In genomic region chr11:132988381-132988780, GRCh38 we compare ENCODE assay signal across 24 cellular contexts.
DNase-seq lines count a peak whose midpoint lies in the region; ATAC-seq and TF ChIP-seq lines count a peak whose summit lies in the region.
"Had no signal": no experiment of that assay in that cellular context is flagged by ENCODE, and none has a peak within 500 bp of the region (broad histone marks: within the 10 kb centered on the region; RNA-seq: fewer than 3 reads in every experiment).

No MANE protein-coding gene starts in this region.

- no peak overlapping the region for H2BK5ac ChIP-seq in neuronal stem cell (ENCODE audit: low read length)

- H3K4me1 ChIP-seq in SJSA1 (replicated peaks) (peaks cover 19% of the 10 kb centered on the region), esophagus muscularis mucosa (no peaks in the 10 kb centered on the region), neuronal stem cell (ENCODE audit: control insufficient read depth in 2 of 2, insufficient read depth in 1 of 2, low read depth in 1 of 2, low read length in 2 of 2) (peaks cover 0 to 8% of the 10 kb centered on the region in 2 donors)
- H3K4me1 ChIP-seq: BE2C, BLaER1 had no signal

- H3K36me3 ChIP-seq in SJSA1 (no peaks in the 10 kb centered on the region), esophagus muscularis mucosa (no peaks in the 10 kb centered on the region), neuronal stem cell (replicated peaks in 1 of 2; ENCODE audit: control insufficient read depth in 2 of 2, insufficient read depth in 2 of 2, low read length in 2 of 2) (no peaks in the 10 kb centered on the region)
- H3K36me3 ChIP-seq: BE2C, BLaER1 had no signal

- H3K9me3 ChIP-seq in SJSA1 (replicated peaks): no peaks in the 10 kb centered on the region
- no peaks in the 10 kb centered on the region for H3K9me3 ChIP-seq in esophagus muscularis mucosa
- no peaks in the 10 kb centered on the region for H3K9me3 ChIP-seq in neuronal stem cell (replicated peaks in 1 of 2; ENCODE audit: control insufficient read depth in 2 of 2, insufficient read depth in 1 of 2, low read depth in 1 of 2, low read length in 2 of 2)
- H3K9me3 ChIP-seq: BE2C, BLaER1 had no signal

- no peak overlapping the region for H2AFZ ChIP-seq in neuronal stem cell (ENCODE audit: low read length)

- DNase-seq in SJSA1 (ENCODE audit: low read depth in 1 of 2, low spot score in 2 of 2) (no peak), esophagus muscularis mucosa (ENCODE audit: extremely low spot score) (peak; percentile 66), neuronal stem cell (ENCODE audit: low spot score) (peak; percentile 15), retinal pigment epithelial cell (ENCODE audit: low read depth) (peak; percentile 20), NCI-H2227 (lab: John Stamatoyannopoulos, UW; ENCODE audit: unreplicated experiment) (no peak), H4 (ENCODE audit: low spot score) (no peak), superior temporal gyrus (ENCODE audit: extremely low spot score) (no peak)
- DNase-seq: 8988T; ACHN; BE2C; C1 segment of cervical spinal cord; CD4-positive, alpha-beta memory T cell; CD4-positive, CD25-positive, alpha-beta regulatory T cell; CD8-positive, alpha-beta memory T cell; COR-L47; DMS 273 treated with DMSO at 0.1 percent for 48 hours; DMS153; DMS53; DMS79; DND-41; GDM1 had no signal

- no peak overlapping the region for H4K91ac ChIP-seq in neuronal stem cell (ENCODE audit: low read depth, low read length, poor library complexity)

- 76% methylated on average over 5 of the region's 5 CpGs for WGBS in esophagus muscularis mucosa
- WGBS in neuronal stem cell (ENCODE audit: extremely low coverage in 2 of 2, insufficient read length in 2 of 2, insufficient replicate concordance in 1 of 2), 2 donors: no CpG with 5 or more reads among the region's 5 CpGs

- H2BK15ac ChIP-seq in neuronal stem cell (ENCODE audit: low read length): no peak overlapping the region

- H3K18ac ChIP-seq in neuronal stem cell (ENCODE audit: low read length): no peak overlapping the region

- H3K14ac ChIP-seq in neuronal stem cell (ENCODE audit: low read length): no peak overlapping the region

- no peak overlapping the region for H3K9ac ChIP-seq in neuronal stem cell (ENCODE audit: low read depth, low read length, poor library complexity)
- H3K9ac ChIP-seq: BLaER1 had no signal

- TF ChIP-seq CTCF in esophagus muscularis mucosa (IDR thresholded peaks at IDR 0.05) (no peak), retinal pigment epithelial cell (conservative IDR thresholded peaks at IDR 0.05; ENCODE audit: low read depth, low read length) (no peak)

- no peak for TF ChIP-seq POLR2A in esophagus muscularis mucosa (IDR thresholded peaks at IDR 0.05; ENCODE audit: low read depth)

- H3K4me3 ChIP-seq in SJSA1: no peak overlapping the region
- H3K4me3 ChIP-seq in esophagus muscularis mucosa: no peak overlapping the region
- no peak overlapping the region for H3K4me3 ChIP-seq in neuronal stem cell (ENCODE audit: low read length in 2 of 2)
- no peak overlapping the region for H3K4me3 ChIP-seq in retinal pigment epithelial cell (ENCODE audit: low read length)
- H3K4me3 ChIP-seq: BLaER1, GM12878 had no signal

- H3K4ac ChIP-seq in neuronal stem cell (ENCODE audit: low read length): no peak overlapping the region

- H3K4me2 ChIP-seq in neuronal stem cell (ENCODE audit: insufficient read depth, low read length, poor library complexity, severe bottlenecking): no peak overlapping the region
- H3K4me2 ChIP-seq: BLaER1 had no signal

- H3K79me1 ChIP-seq in neuronal stem cell (ENCODE audit: low read depth, low read length): no peaks in the 10 kb centered on the region

- H4K8ac ChIP-seq in neuronal stem cell (ENCODE audit: low read depth, low read length): no peak overlapping the region

- no peak overlapping the region for H2AK5ac ChIP-seq in neuronal stem cell (ENCODE audit: low read depth, low read length)

- ATAC-seq in GM18502 (IDR thresholded peaks at IDR 0.05; ENCODE audit: poor library complexity, unreplicated experiment): no peak
- ATAC-seq: GM12878 had no signal

- no peak overlapping the region for H3K23ac ChIP-seq in neuronal stem cell (ENCODE audit: low read depth, low read length, poor library complexity)

- intact Hi-C loops in esophagus muscularis mucosa (cut with DNase I): no loop called here

- H2BK120ac ChIP-seq in neuronal stem cell (ENCODE audit: low read depth, low read length): no peak overlapping the region

- no peak for TF ChIP-seq EP300 in esophagus muscularis mucosa (IDR thresholded peaks at IDR 0.05)

- no peaks in the 10 kb centered on the region for H3K27me3 ChIP-seq in SJSA1 (replicated peaks)
- peaks cover 0 to 10% (median 0%) of the 10 kb centered on the region in 4 donors for H3K27me3 ChIP-seq in esophagus muscularis mucosa
- H3K27me3 ChIP-seq in neuronal stem cell (ENCODE audit: control insufficient read depth in 3 of 3, insufficient read depth in 3 of 3, low read depth in 1 of 3, low read length in 3 of 3): peaks cover 0 to 3% (median 0%) of the 10 kb centered on the region in 3 experiments
- H3K27me3 ChIP-seq: BE2C, BLaER1 had no signal

- H3K27ac ChIP-seq in SJSA1: peak overlapping the region; percentile 61
- H3K27ac ChIP-seq in esophagus muscularis mucosa (replicated peaks in 1 of 4): no peak overlapping the region
- no peak overlapping the region for H3K27ac ChIP-seq in neuronal stem cell (replicated peaks; ENCODE audit: low read length)
- H3K27ac ChIP-seq: BLaER1 had no signal

- no peak overlapping the region for H2BK12ac ChIP-seq in neuronal stem cell (ENCODE audit: low read length)

Comparison
In these comparisons a context has a peak if more than half of its experiments do, and no peak if none do; other contexts are left out.
1. DNase-seq: peak in esophagus muscularis mucosa (single experiment), neuronal stem cell (single experiment) and retinal pigment epithelial cell (single experiment); none in SJSA1 (0 of 2), NCI-H2227 (single experiment), H4 (single experiment) and superior temporal gyrus (single experiment).